Comparison of ENCODE assay signal across 5 cellular contexts in genomic region chr10:63101091-63101490, GRCh38. TPM values are rescaled to one million over a fixed set of nuclear protein-coding genes. Genes with fewer than 3 reads are reported as not detected.
DNase-seq lines count a peak whose midpoint lies in the region; ATAC-seq, FAIRE-seq and TF ChIP-seq lines count a peak whose summit lies in the region.
"Not testable (repeated sequence)": the region's sequence is repeated elsewhere in the genome, so short reads cannot be mapped to it uniquely, and the experiment has no call there.

No MANE protein-coding gene starts in this region.

- CTCF ChIA-PET in HEK293 (lab: Yijun Ruan, JAX) = not testable (repeated sequence)

- not testable (repeated sequence) for H2AK5ac ChIP-seq in trophoblast cell (ENCODE audit: low read length)

- not testable (repeated sequence) for FAIRE-seq in bronchial epithelial cell (lab: Jason Lieb, UNC)

- POLR2A ChIA-PET in HEK293 (lab: Yijun Ruan, JAX) = not testable (repeated sequence)

- H2BK5ac ChIP-seq in trophoblast cell (ENCODE audit: low read depth, low read length, poor library complexity) = not testable (repeated sequence)

- H4K91ac ChIP-seq in trophoblast cell (ENCODE audit: low read depth, low read length) = not testable (repeated sequence)

- not testable (repeated sequence) for TF ChIP-seq CTCF in HEK293 (tag by site-specific recombination; IDR thresholded peaks at IDR 0.05); bronchial epithelial cell (IDR thresholded peaks at IDR 0.05; ENCODE audit: insufficient read depth, low read length, severe bottlenecking)

- not testable (repeated sequence) for H3K9me3 ChIP-seq in HEK293 (ENCODE audit: control insufficient read depth, insufficient read depth, low read depth, low read length); trophoblast cell (ENCODE audit: insufficient read depth, low read depth, low read length)

- WGBS in trophoblast cell (ENCODE audit: extremely low coverage, insufficient coverage, insufficient read length) = 100% methylated on average over 4 of the region's 10 CpGs

- not testable (repeated sequence) for H3K9ac ChIP-seq in trophoblast cell (ENCODE audit: low read length)

- not testable (repeated sequence) for H3K4me1 ChIP-seq in HEK293 (ENCODE audit: control insufficient read depth, insufficient read depth, low read length); trophoblast cell (ENCODE audit: control insufficient read depth in 1 of 2, insufficient read depth in 2 of 2, low read length in 2 of 2)

- not testable (repeated sequence) for H3K18ac ChIP-seq in trophoblast cell (ENCODE audit: low read length)

- H4K8ac ChIP-seq in trophoblast cell (ENCODE audit: low read depth, low read length) = not testable (repeated sequence)

- H3K23ac ChIP-seq in trophoblast cell (ENCODE audit: low read length) = not testable (repeated sequence)

- H3K27me3 ChIP-seq in bronchial epithelial cell (ENCODE audit: control insufficient read depth, insufficient read depth, low read length); trophoblast cell (ENCODE audit: insufficient read depth, low read length): not testable (repeated sequence)

- H3K36me3 ChIP-seq in HEK293 (ENCODE audit: control insufficient read depth in 2 of 2, insufficient read depth in 1 of 2, low read length in 2 of 2); bronchial epithelial cell (ENCODE audit: control insufficient read depth, insufficient read depth, low read length); trophoblast cell (ENCODE audit: control insufficient read depth in 1 of 2, insufficient read depth in 2 of 2, low read length in 2 of 2): not testable (repeated sequence)

- not testable (repeated sequence) for H2BK12ac ChIP-seq in trophoblast cell (ENCODE audit: low read length)

- not testable (repeated sequence) for H3K79me1 ChIP-seq in trophoblast cell (ENCODE audit: low read length)

- H3K4me2 ChIP-seq in trophoblast cell (ENCODE audit: low read length) = not testable (repeated sequence)

- DNase-seq in activated CD8-positive, alpha-beta memory T cell treated with anti-CD3 and anti-CD28 coated beads for 24 hours = peak; percentile 15
- peak; percentile 31 for DNase-seq in bronchial epithelial cell (ENCODE audit: low read depth)
- peak; percentile 54 to 61 for DNase-seq in trophoblast cell

- H2BK120ac ChIP-seq in trophoblast cell (ENCODE audit: insufficient read depth, low read length, poor library complexity) = not testable (repeated sequence)

- H3K4ac ChIP-seq in trophoblast cell (ENCODE audit: low read depth, low read length) = not testable (repeated sequence)

- not testable (repeated sequence) for H3K27ac ChIP-seq in HEK293 (ENCODE audit: extremely low read depth, low read depth, low read length); trophoblast cell (ENCODE audit: low read depth, low read length)

- H2AFZ ChIP-seq in trophoblast cell (ENCODE audit: insufficient read depth, low read length, poor library complexity) = not testable (repeated sequence)

- H4K12ac ChIP-seq in trophoblast cell (ENCODE audit: low read depth, low read length) = not testable (repeated sequence)

- not testable (repeated sequence) for H3K14ac ChIP-seq in trophoblast cell (ENCODE audit: low read length)

- H3K79me2 ChIP-seq in trophoblast cell (ENCODE audit: control insufficient read depth, insufficient read depth, low read length, poor library complexity) = not testable (repeated sequence)

- peak; percentile 20 for ATAC-seq in esophagus mucosa

- H3K4me3 ChIP-seq in HEK293 (ENCODE audit: low read depth, low read length); bronchial epithelial cell (ENCODE audit: low read depth, low read length); trophoblast cell (ENCODE audit: low read depth, low read length): not testable (repeated sequence)

TF ChIP-seq in HEK293, 187 proteins besides CTCF, POLR2A, EP300 and RAD21:
- TF ChIP-seq ZNF223 (tag by site-specific recombination; IDR thresholded peaks at IDR 0.05) = 0 out of 2 replicates have a peak, but pooled peaks have one; percentile 33

RNA-seq across cellular contexts. Expression of gene NRBF2, which starts 32.0 kb away (rescaled TPM):
- 40.0 and 58.4 TPM in 2 replicates for total RNA-seq in bronchial epithelial cell
- total RNA-seq in esophagus mucosa = 17.3 TPM
- polyA plus RNA-seq in trophoblast cell (2013) = 58.2 and 58.5 TPM in 2 replicates
